ENCODE assay signal across 16 cellular contexts in genomic region chr1:15201221-15201620, GRCh38. TPM values are rescaled to one million over a fixed set of nuclear protein-coding genes. Genes with fewer than 3 reads are reported as not detected.
DNase-seq lines count a peak whose midpoint lies in the region; ATAC-seq and TF ChIP-seq lines count a peak whose summit lies in the region.
"Had no signal": no experiment of that assay in that cellular context is flagged by ENCODE, and none has a peak within 500 bp of the region (broad histone marks: within the 10 kb centered on the region; RNA-seq: fewer than 3 reads in every experiment).

No MANE protein-coding gene starts in this region.

- no peak overlapping the region for H3K4me3 Mint-ChIP-seq in stimulated activated effector memory CD8-positive, alpha-beta T cell treated with anti-CD3 and anti-CD28 coated beads, Interleukin-12 subunit alpha, Interleukin-12 subunit beta, amount 100 ng/mL, for 72 hours
- H3K4me3 Mint-ChIP-seq: activated CD8-positive, alpha-beta T cell treated with anti-CD3 and anti-CD28 coated beads, Interleukin-2, amount 10 ng/mL, durations not matched to agents 7 days and 5 days; activated naive CD8-positive, alpha-beta T cell treated with anti-CD3 and anti-CD28 coated beads, Interleukin-2, amount 50 U/mL, for 24 hours; activated T-helper 1 cell treated with anti-CD3 and anti-CD28 coated beads, Interleukin-12 subunit alpha, Interleukin-12 subunit beta, Interleukin-2, Interleukin-4 antibody, amounts not matched to agents 30 ng/mL and 10 ng/mL and 1 ng/mL, durations not matched to agents 14 hours and 24 hours and 36 hours; naive thymus-derived CD8-positive, alpha-beta T cell had no signal

- DNase-seq in SK-N-SH = no peak
- DNase-seq in coronary artery (ENCODE audit: low spot score) = no peak
- no peak for DNase-seq in stimulated activated effector memory CD8-positive, alpha-beta T cell treated with anti-CD3 and anti-CD28 coated beads, Interleukin-12 subunit alpha, Interleukin-12 subunit beta, amount 100 ng/mL, for 72 hours (ENCODE audit: low spot score in 2 of 2)
- DNase-seq in NCI-H187 (lab: John Stamatoyannopoulos, UW) = no peak
- DNase-seq: 8988T; activated CD8-positive, alpha-beta T cell treated with anti-CD3 and anti-CD28 coated beads, Interleukin-2, amount 10 ng/mL, durations not matched to agents 7 days and 5 days; activated naive CD8-positive, alpha-beta T cell treated with anti-CD3 and anti-CD28 coated beads, Interleukin-2, amount 50 U/mL, for 24 hours; DMS79 treated with DMSO at 0.1 percent for 48 hours; naive thymus-derived CD8-positive, alpha-beta T cell; retina had no signal

- no peak for TF ChIP-seq CTCF in SK-N-SH (IDR thresholded peaks at IDR 0.05)
- no peak for TF ChIP-seq CTCF in coronary artery (IDR thresholded peaks at IDR 0.05)

- no peak for TF ChIP-seq EP300 in SK-N-SH (IDR thresholded peaks at IDR 0.05; ENCODE audit: borderline replicate concordance in 1 of 2, low read depth in 1 of 2, low read length in 1 of 2)

- CTCF ChIA-PET in SK-N-SH (lab: Yijun Ruan, JAX) = interaction anchor here (1.4 to 17.5 kb wide), 7 partner anchors 9 to 73 kb away, joined by 3 to 132 read pairs (median 9); partner anchors contain the start of gene TMEM51

- H4K20me1 ChIP-seq in SK-N-SH (ENCODE audit: insufficient read depth) = no peaks in the 10 kb centered on the region; the same call in 1 of the 2 replicates

- peak overlapping the region; percentile 19; the same call in 1 of the 2 replicates for H3K9ac ChIP-seq in SK-N-SH
- no peak overlapping the region for H3K9ac ChIP-seq in muscle layer of colon (ENCODE audit: low read length)

- H3K27ac ChIP-seq in SK-N-SH (ENCODE audit: low read depth in 2 of 2, low read length in 1 of 2) (peak overlapping the region; percentile 65 to 86), coronary artery (peak overlapping the region; percentile 53 to 92), muscle layer of colon (ENCODE audit: low read depth, low read length) (peak overlapping the region; percentile 76), urinary bladder (ENCODE audit: low read depth) (peak overlapping the region; percentile 49)

- H3K36me3 ChIP-seq in SK-N-SH (replicated peaks in 1 of 2; ENCODE audit: control insufficient read depth in 1 of 2, insufficient read depth in 2 of 2, low read length in 1 of 2) (no peaks in the 10 kb centered on the region), muscle layer of colon (ENCODE audit: insufficient read depth, low read length) (no peaks in the 10 kb centered on the region), urinary bladder (ENCODE audit: insufficient read depth) (no peaks in the 10 kb centered on the region)

- H3K27ac Mint-ChIP-seq in stimulated activated effector memory CD8-positive, alpha-beta T cell treated with anti-CD3 and anti-CD28 coated beads, Interleukin-12 subunit alpha, Interleukin-12 subunit beta, amount 100 ng/mL, for 72 hours = no peak overlapping the region
- H3K27ac Mint-ChIP-seq: activated CD8-positive, alpha-beta T cell treated with anti-CD3 and anti-CD28 coated beads, Interleukin-2, amount 10 ng/mL, durations not matched to agents 7 days and 5 days; activated naive CD8-positive, alpha-beta T cell treated with anti-CD3 and anti-CD28 coated beads, Interleukin-2, amount 50 U/mL, for 24 hours; activated T-helper 1 cell treated with anti-CD3 and anti-CD28 coated beads, Interleukin-12 subunit alpha, Interleukin-12 subunit beta, Interleukin-2, Interleukin-4 antibody, amounts not matched to agents 30 ng/mL and 10 ng/mL and 1 ng/mL, durations not matched to agents 14 hours and 24 hours and 36 hours; naive thymus-derived CD8-positive, alpha-beta T cell had no signal

- H3K9me2 ChIP-seq in SK-N-SH = no peaks in the 10 kb centered on the region

- no peak for TF ChIP-seq RAD21 in SK-N-SH (IDR thresholded peaks at IDR 0.05; ENCODE audit: low read length)

- WGBS in SK-N-SH (ENCODE audit: low lambda C conversion rate) = 87% methylated on average over 4 of the region's 4 CpGs
- 53% methylated on average over 4 of the region's 4 CpGs for WGBS in urinary bladder

- no peak overlapping the region for H2AFZ ChIP-seq in SK-N-SH (ENCODE audit: low read depth)

- no peaks in the 10 kb centered on the region for H3K4me1 Mint-ChIP-seq in stimulated activated effector memory CD8-positive, alpha-beta T cell treated with anti-CD3 and anti-CD28 coated beads, Interleukin-12 subunit alpha, Interleukin-12 subunit beta, amount 100 ng/mL, for 72 hours
- H3K4me1 Mint-ChIP-seq: activated naive CD8-positive, alpha-beta T cell treated with anti-CD3 and anti-CD28 coated beads, Interleukin-2, amount 50 U/mL, for 24 hours; naive thymus-derived CD8-positive, alpha-beta T cell had no signal

- POLR2A ChIA-PET in SK-N-SH (lab: Yijun Ruan, JAX) = interaction anchor here (3.0 kb wide), 1 partner anchor 49 kb away, joined by 14 read pairs; the partner anchor contains the start of gene TMEM51

- no peaks in the 10 kb centered on the region for H3K9me3 Mint-ChIP-seq in stimulated activated effector memory CD8-positive, alpha-beta T cell treated with anti-CD3 and anti-CD28 coated beads, Interleukin-12 subunit alpha, Interleukin-12 subunit beta, amount 100 ng/mL, for 72 hours
- H3K9me3 Mint-ChIP-seq: activated naive CD8-positive, alpha-beta T cell treated with anti-CD3 and anti-CD28 coated beads, Interleukin-2, amount 50 U/mL, for 24 hours; activated T-helper 1 cell treated with anti-CD3 and anti-CD28 coated beads, Interleukin-12 subunit alpha, Interleukin-12 subunit beta, Interleukin-2, Interleukin-4 antibody, amounts not matched to agents 30 ng/mL and 10 ng/mL and 1 ng/mL, durations not matched to agents 14 hours and 24 hours and 36 hours; naive thymus-derived CD8-positive, alpha-beta T cell had no signal

- peak overlapping the region; percentile 84 for H3K4me2 ChIP-seq in SK-N-SH

- ATAC-seq in SK-N-SH treated with all-trans-retinoic acid at 6 μM for 48 hours = no peak
- no peak for ATAC-seq in stimulated activated effector memory CD8-positive, alpha-beta T cell treated with anti-CD3 and anti-CD28 coated beads, Interleukin-12 subunit alpha, Interleukin-12 subunit beta, amount 100 ng/mL, for 72 hours
- ATAC-seq in HG03354 (IDR thresholded peaks at IDR 0.05; ENCODE audit: poor library complexity, severe bottlenecking, unreplicated experiment) = no peak
- ATAC-seq: activated CD8-positive, alpha-beta T cell treated with anti-CD3 and anti-CD28 coated beads, Interleukin-2, amount 10 ng/mL, durations not matched to agents 7 days and 5 days; activated naive CD8-positive, alpha-beta T cell treated with anti-CD3 and anti-CD28 coated beads, Interleukin-2, amount 50 U/mL, for 24 hours; naive thymus-derived CD8-positive, alpha-beta T cell had no signal

- H3K4me3 ChIP-seq in SK-N-SH (ENCODE audit: low read depth in 2 of 2, low read length in 1 of 2) = no peak overlapping the region
- H3K4me3 ChIP-seq in coronary artery = no peak overlapping the region
- no peak overlapping the region for H3K4me3 ChIP-seq in muscle layer of colon (ENCODE audit: low read depth in 1 of 2, low read length in 2 of 2)
- H3K4me3 ChIP-seq in urinary bladder (ENCODE audit: low read depth, low read length) = no peak overlapping the region

- H3K36me3 Mint-ChIP-seq in stimulated activated effector memory CD8-positive, alpha-beta T cell treated with anti-CD3 and anti-CD28 coated beads, Interleukin-12 subunit alpha, Interleukin-12 subunit beta, amount 100 ng/mL, for 72 hours = no peaks in the 10 kb centered on the region
- H3K36me3 Mint-ChIP-seq: naive thymus-derived CD8-positive, alpha-beta T cell had no signal

- no peaks in the 10 kb centered on the region for H3K79me2 ChIP-seq in SK-N-SH (ENCODE audit: insufficient read depth)

- no peaks in the 10 kb centered on the region for H3K27me3 ChIP-seq in SK-N-SH (ENCODE audit: insufficient read depth)
- no peaks in the 10 kb centered on the region for H3K27me3 ChIP-seq in muscle layer of colon (ENCODE audit: control insufficient read depth in 1 of 2, insufficient read depth in 2 of 2, low read length in 2 of 2)

- peaks cover 14 to 58% of the 10 kb centered on the region in 2 experiments for H3K4me1 ChIP-seq in SK-N-SH (ENCODE audit: control insufficient read depth in 1 of 2, insufficient read depth in 2 of 2, low read depth in 1 of 2, low read length in 1 of 2)
- peaks cover 52% of the 10 kb centered on the region for H3K4me1 ChIP-seq in muscle layer of colon (ENCODE audit: insufficient read depth, low read length)
- peaks cover 2% of the 10 kb centered on the region for H3K4me1 ChIP-seq in urinary bladder (ENCODE audit: insufficient read depth)

- H3K9me3 ChIP-seq in SK-N-SH = no peaks in the 10 kb centered on the region
- no peaks in the 10 kb centered on the region for H3K9me3 ChIP-seq in muscle layer of colon (ENCODE audit: low read length)

- peaks cover 5% of the 10 kb centered on the region for H3F3A ChIP-seq in SK-N-SH (replicated peaks; ENCODE audit: insufficient read depth)

TF ChIP-seq in SK-N-SH, 30 proteins besides CTCF, POLR2A, EP300 and RAD21 (continues in another document):
- TF ChIP-seq NFIC (IDR thresholded peaks at IDR 0.05; ENCODE audit: borderline replicate concordance) = no peak
- TF ChIP-seq USF1 (IDR thresholded peaks at IDR 0.05; ENCODE audit: borderline replicate concordance, low read depth) = no peak

TF ChIP-seq in SK-N-SH treated with all-trans-retinoic acid at 6 μM for 48 hours, 23 proteins besides CTCF, POLR2A, EP300 and RAD21 (continues in another document):
- TF ChIP-seq ZNF565 (CRISPR knock-in tag; conservative IDR thresholded peaks at IDR 0.05; ENCODE audit: low read depth) (no peak), ISL1 (CRISPR knock-in tag; IDR thresholded peaks at IDR 0.05) (no peak), OSR1 (CRISPR knock-in tag; IDR thresholded peaks at IDR 0.05) (no peak), RARB (CRISPR knock-in tag; IDR thresholded peaks at IDR 0.05) (no peak), ZC3H10 (CRISPR knock-in tag; IDR thresholded peaks at IDR 0.05) (no peak), GLIS3 (CRISPR knock-in tag; IDR thresholded peaks at IDR 0.05) (no peak), ZFP30 (CRISPR knock-in tag; IDR thresholded peaks at IDR 0.05) (no peak)

RNA-seq across cellular contexts. Expression of gene FHAD1, which starts 45.8 kb away (rescaled TPM):
- polyA plus RNA-seq in SK-N-SH (2012; rRNA removed) (0.48 and 0.55 TPM in 2 replicates), urinary bladder (0.38 TPM)
- 0.26 and 0.31 TPM in 2 replicates for polyA plus RNA-seq in SK-N-SH (2012; cell fraction: cytosol; rRNA removed)
- polyA plus RNA-seq in SK-N-SH (2012; cell fraction: nucleus; rRNA removed) = 0.82 and 1.5 TPM in 2 replicates
- total RNA-seq in urinary bladder = 2.0 TPM
- total RNA-seq: activated T-helper 1 cell treated with anti-CD3 and anti-CD28 coated beads, Interleukin-12 subunit alpha, Interleukin-12 subunit beta, Interleukin-2, Interleukin-4 antibody, amounts not matched to agents 30 ng/mL and 10 ng/mL and 1 ng/mL, durations not matched to agents 14 hours and 24 hours and 36 hours; left lobe of liver; naive thymus-derived CD8-positive, alpha-beta T cell had no signal
- polyA plus RNA-seq: naive thymus-derived CD8-positive, alpha-beta T cell had no signal

RNA-seq across cellular contexts. Expression of gene TMEM51, which starts 47.7 kb away (rescaled TPM):
- polyA plus RNA-seq in SK-N-SH (2012; rRNA removed) (20.5 and 25.6 TPM in 2 replicates), urinary bladder (21.5 TPM)
- polyA plus RNA-seq in SK-N-SH (2012; cell fraction: cytosol; rRNA removed) = 18.6 and 23.4 TPM in 2 replicates
- polyA plus RNA-seq in SK-N-SH (2012; cell fraction: nucleus; rRNA removed) = 18.5 and 19.6 TPM in 2 replicates
- total RNA-seq in urinary bladder = 15.9 TPM
- total RNA-seq: naive thymus-derived CD8-positive, alpha-beta T cell had no signal
- polyA plus RNA-seq: naive thymus-derived CD8-positive, alpha-beta T cell had no signal
